ENCODE assay signal across 18 cellular contexts in the genomic region with DNA sequence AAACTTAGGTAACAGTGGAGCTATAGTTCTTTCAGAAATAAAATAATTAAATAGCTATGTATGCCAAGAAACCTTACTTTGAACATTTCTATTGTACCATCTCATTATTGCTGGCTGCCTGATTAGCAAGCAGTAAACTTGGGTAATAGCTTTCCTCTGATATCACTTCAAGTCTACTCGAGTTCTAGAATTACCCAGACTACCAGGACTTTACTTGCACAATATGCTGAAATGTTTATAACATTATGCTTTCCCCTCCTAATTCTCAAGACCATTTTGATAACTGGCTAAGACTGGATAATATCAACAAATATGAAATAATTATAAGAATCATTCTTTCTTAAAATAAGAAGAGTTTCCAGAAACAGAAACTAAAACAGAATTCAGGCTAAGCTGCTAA.
DNase-seq lines count a peak whose midpoint lies in the region; ATAC-seq and TF ChIP-seq lines count a peak whose summit lies in the region.
"Had no signal": no experiment of that assay in that cellular context is flagged by ENCODE, and none has a peak within 500 bp of the region (broad histone marks: within the 10 kb centered on the region; RNA-seq: fewer than 3 reads in every experiment).

No MANE protein-coding gene starts in this region.

- H3K4me3 ChIP-seq in OCI-LY7 (ENCODE audit: low read depth, low read length, poor library complexity, severe bottlenecking) (no peak overlapping the region), H7 (ENCODE audit: insufficient read depth, low read depth, low read length) (no peak overlapping the region)
- H3K4me3 ChIP-seq: SJCRH30 had no signal

- peaks cover 4% of the 10 kb centered on the region for H3K9me3 Mint-ChIP-seq in natural killer cell treated with Interleukin-12 subunit alpha and Interleukin-12 subunit beta and Interleukin-15 and Interleukin-18, amount 100 ng/mL, for 72 hours
- H3K9me3 Mint-ChIP-seq: activated T-helper 1 cell treated with anti-CD3 and anti-CD28 coated beads, Interleukin-12 subunit alpha, Interleukin-12 subunit beta, Interleukin-2, Interleukin-4 antibody, amounts not matched to agents 30 ng/mL and 10 ng/mL and 1 ng/mL, durations not matched to agents 14 hours and 24 hours and 36 hours had no signal

- no peaks in the 10 kb centered on the region for H4K20me1 ChIP-seq in OCI-LY7 (ENCODE audit: insufficient read depth, low read length)

- H3K27me3 Mint-ChIP-seq in natural killer cell treated with Interleukin-12 subunit alpha and Interleukin-12 subunit beta and Interleukin-15 and Interleukin-18, amount 100 ng/mL, for 72 hours = peaks cover 0 to 2% of the 10 kb centered on the region in 2 donors

- peak overlapping the region; percentile 6 to 88 for H3K27ac Mint-ChIP-seq in natural killer cell treated with Interleukin-12 subunit alpha and Interleukin-12 subunit beta and Interleukin-15 and Interleukin-18, amount 100 ng/mL, for 72 hours
- H3K27ac Mint-ChIP-seq: activated T-helper 1 cell treated with anti-CD3 and anti-CD28 coated beads, Interleukin-12 subunit alpha, Interleukin-12 subunit beta, Interleukin-2, Interleukin-4 antibody, amounts not matched to agents 30 ng/mL and 10 ng/mL and 1 ng/mL, durations not matched to agents 14 hours and 24 hours and 36 hours had no signal

- BruUV-seq in OCI-LY7 (replicated peaks; lab: Mats Ljungman, UMichigan) = no TSS peak

- POLR2A ChIA-PET in OCI-LY7 (lab: Charles Lee) = interaction anchor here (0.7 to 1.4 kb wide), 2 partner anchors 11 to 43 kb away, joined by 3 to 4 read pairs; no protein-coding TSS in a partner anchor

- H3K36me3 ChIP-seq in OCI-LY7 (ENCODE audit: insufficient read depth, low read length) (no peaks in the 10 kb centered on the region), H7 (replicated peaks; ENCODE audit: control insufficient read depth, insufficient read depth, low read length) (no peaks in the 10 kb centered on the region)
- H3K36me3 ChIP-seq: SJCRH30 had no signal

- no peaks in the 10 kb centered on the region for H3K9me2 ChIP-seq in OCI-LY7 (ENCODE audit: insufficient read depth, low read length)

- DNase-seq in Right ventricle myocardium superior (no peak), left cardiac atrium (no peak), fibroblast of peridontal ligament (ENCODE audit: extremely low read depth) (peak; percentile 85), OCI-LY7 (ENCODE audit: low spot score) (no peak), H7 (no peak)
- DNase-seq in natural killer cell treated with Interleukin-12 subunit alpha and Interleukin-12 subunit beta and Interleukin-15 and Interleukin-18, amount 100 ng/mL, for 72 hours (ENCODE audit: low spot score) = no peak
- DNase-seq: amniotic stem cell; COR-L47; GDM1; KG1; mesendoderm; SJCRH30; stimulated activated CD4-positive, alpha-beta T cell treated with anti-CD3 and anti-CD28 coated beads, Interleukin-15, amount 100 ng/mL, for 24 hours had no signal

- H3K4me1 ChIP-seq in OCI-LY7 (ENCODE audit: insufficient read depth, low read length, poor library complexity, severe bottlenecking) = no peaks in the 10 kb centered on the region
- H3K4me1 ChIP-seq: parathyroid adenoma had no signal

- intact Hi-C loops in Right ventricle myocardium superior (cut with DNase I) (no loop called here), left cardiac atrium (cut with DNase I) (loop anchor here in 1 of 2 donors (10.0 kb wide), 1 partner anchor 69 kb away; no protein-coding TSS in a partner anchor), OCI-LY7 (cut with micrococcal nuclease; ENCODE audit: unreplicated experiment) (no loop called here)

- CTCF ChIA-PET in OCI-LY7 (lab: Charles Lee; ENCODE audit: unreplicated experiment) = no interaction called here

- TF ChIP-seq CTCF in OCI-LY7 (conservative IDR thresholded peaks at IDR 0.05; ENCODE audit: low read length) = no peak

- H3K27me3 ChIP-seq in H7 (ENCODE audit: control insufficient read depth, insufficient read depth, low read length) = no peaks in the 10 kb centered on the region
- H3K27me3 ChIP-seq: SJCRH30 had no signal

- H3K36me3 Mint-ChIP-seq in natural killer cell treated with Interleukin-12 subunit alpha and Interleukin-12 subunit beta and Interleukin-15 and Interleukin-18, amount 100 ng/mL, for 72 hours = peaks cover 5% of the 10 kb centered on the region

- no peak overlapping the region for H2AFZ ChIP-seq in OCI-LY7 (ENCODE audit: low read length)
- H2AFZ ChIP-seq: parathyroid adenoma had no signal

- no peak overlapping the region for H3K4me3 Mint-ChIP-seq in natural killer cell treated with Interleukin-12 subunit alpha and Interleukin-12 subunit beta and Interleukin-15 and Interleukin-18, amount 100 ng/mL, for 72 hours

- no peak overlapping the region for H3K27ac ChIP-seq in OCI-LY7 (ENCODE audit: low read depth, low read length, poor library complexity, severe bottlenecking)
- H3K27ac ChIP-seq: parathyroid adenoma, SJCRH30 had no signal

- peak; percentile 58 for ATAC-seq in Right ventricle myocardium superior (ENCODE audit: poor library complexity)
- ATAC-seq in left cardiac atrium = no peak
- ATAC-seq in natural killer cell treated with Interleukin-12 subunit alpha and Interleukin-12 subunit beta and Interleukin-15 and Interleukin-18, amount 100 ng/mL, for 72 hours = no peak
- ATAC-seq in HG03521 (IDR thresholded peaks at IDR 0.05; ENCODE audit: unreplicated experiment) = no peak
- no peak for ATAC-seq in GM19467 (IDR thresholded peaks at IDR 0.05; ENCODE audit: unreplicated experiment)
- ATAC-seq: esophagus mucosa had no signal

- H3K4me1 Mint-ChIP-seq in natural killer cell treated with Interleukin-12 subunit alpha and Interleukin-12 subunit beta and Interleukin-15 and Interleukin-18, amount 100 ng/mL, for 72 hours (ENCODE audit: low read depth in 2 of 2) = peaks cover 44 to 53% of the 10 kb centered on the region in 2 donors

- H3K79me2 ChIP-seq in OCI-LY7 (ENCODE audit: insufficient read depth, low read depth, low read length) = no peaks in the 10 kb centered on the region
- H3K79me2 ChIP-seq: parathyroid adenoma had no signal

- no peak overlapping the region for H3K4me2 ChIP-seq in OCI-LY7 (ENCODE audit: low read length)

- H3K9me3 ChIP-seq in OCI-LY7 (ENCODE audit: low read length) = no peaks in the 10 kb centered on the region
- H3K9me3 ChIP-seq: SJCRH30 had no signal
